ENCODE assay signal across 18 cellular contexts in the genomic region with DNA sequence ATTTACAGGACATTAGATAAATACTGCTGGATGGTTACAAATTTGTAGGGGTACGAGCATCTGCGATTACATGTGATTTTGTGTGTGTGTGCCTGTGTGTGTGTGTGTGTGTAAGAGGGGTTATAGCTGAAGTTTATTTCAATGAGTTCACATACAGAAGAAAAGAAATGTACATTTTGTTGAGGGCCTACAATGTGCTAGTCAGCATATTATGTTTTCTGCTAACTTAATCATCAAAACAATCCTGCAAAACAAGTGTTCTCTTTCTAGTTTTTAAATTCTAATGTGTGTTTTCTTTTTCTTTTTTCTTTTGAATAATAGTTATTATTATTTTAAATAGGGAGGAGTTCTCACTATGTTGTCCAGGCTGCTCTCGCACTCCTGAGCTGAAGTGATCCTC.
DNase-seq lines count a peak whose midpoint lies in the region; ATAC-seq, FAIRE-seq and TF ChIP-seq lines count a peak whose summit lies in the region.
"Had no signal": no experiment of that assay in that cellular context is flagged by ENCODE, and none has a peak within 500 bp of the region (broad histone marks: within the 10 kb centered on the region; RNA-seq: fewer than 3 reads in every experiment).

No MANE protein-coding gene starts in this region.

- H3K79me2 ChIP-seq in HepG2 (ENCODE audit: insufficient read depth, low read length) (no peaks in the 10 kb centered on the region), mesendoderm (ENCODE audit: control insufficient read depth, insufficient read depth, low read length) (no peaks in the 10 kb centered on the region)

- TF ChIP-seq CTCF in HepG2 (CRISPR knock-in tag; IDR thresholded peaks at IDR 0.05) (no peak), right lobe of liver (IDR thresholded peaks at IDR 0.05) (no peak), IMR-90 (conservative IDR thresholded peaks at IDR 0.05; ENCODE audit: low read depth, low read length) (no peak)

- H3K56ac ChIP-seq in IMR-90 (ENCODE audit: extremely low read depth, insufficient read depth, low read length) (no peak overlapping the region), mesendoderm (ENCODE audit: low read length) (no peak overlapping the region)

- H4K20me1 ChIP-seq in HepG2 (ENCODE audit: insufficient read depth, low read length) = no peaks in the 10 kb centered on the region
- H4K20me1 ChIP-seq in IMR-90 (ENCODE audit: insufficient read depth, low read length) = no peaks in the 10 kb centered on the region

- ATAC-seq in HepG2 (no peak), right lobe of liver (no peak), IMR-90 (ENCODE audit: low read depth) (no peak)

- in situ Hi-C loops in HepG2 (cut with HindIII; ENCODE audit: extremely low pct_ligation_motif_present, low pct_unique_long_range_greater_than_20kb) (no loop called here), IMR-90 (cut with MboI; ENCODE audit: low sequenced_read_pairs) (no loop called here)

- no peak overlapping the region for H2BK15ac ChIP-seq in IMR-90 (ENCODE audit: low read depth, low read length)
- no peak overlapping the region for H2BK15ac ChIP-seq in mesendoderm (replicated peaks; ENCODE audit: low read depth)

- no peaks in the 10 kb centered on the region for H3K9me1 ChIP-seq in IMR-90 (ENCODE audit: insufficient read depth, low read length)

- no TSS peak for BruUV-seq in HepG2 (replicated peaks; lab: Mats Ljungman, UMichigan)
- BruUV-seq in IMR-90 (replicated peaks; lab: Mats Ljungman, UMichigan) = no TSS peak

- 80% methylated on average over 3 of the region's 3 CpGs for WGBS in HepG2 (ENCODE audit: low lambda C conversion rate)
- 93% methylated on average over 3 of the region's 3 CpGs for WGBS in right lobe of liver (ENCODE audit: insufficient coverage, low coverage, low lambda C conversion rate, missing lambda C conversion rate)
- 80% methylated on average over 2 of the region's 3 CpGs; no CpG with 5 or more reads in 1 of the 2 experiments for WGBS in IMR-90 (ENCODE audit: extremely low coverage in 2 of 2, insufficient read length in 1 of 2), 2 experiments
- no CpG with 5 or more reads among the region's 3 CpGs for WGBS in mesendoderm (ENCODE audit: extremely low coverage, insufficient coverage, low lambda C conversion rate)

- H3K4me2 ChIP-seq in HepG2 (ENCODE audit: low read depth, low read length) (no peak overlapping the region), IMR-90 (ENCODE audit: low read depth, low read length) (no peak overlapping the region), mesendoderm (ENCODE audit: low read length) (no peak overlapping the region)

- no peak for TF ChIP-seq POLR2A in HepG2 (IDR thresholded peaks at IDR 0.05; ENCODE audit: insufficient read depth in 1 of 2, low read depth in 2 of 2, low read length in 2 of 2)
- TF ChIP-seq POLR2A in right lobe of liver (IDR thresholded peaks at IDR 0.05) = no peak
- TF ChIP-seq POLR2A in IMR-90 (IDR thresholded peaks at IDR 0.05; ENCODE audit: low read depth, low read length) = no peak

- H3K4ac ChIP-seq in IMR-90 (ENCODE audit: low read depth, low read length) (no peak overlapping the region), mesendoderm (ENCODE audit: low read depth, low read length) (no peak overlapping the region)

- no peak overlapping the region for H3K4me3 Mint-ChIP-seq in activated CD4-positive, alpha-beta memory T cell treated with anti-CD3 and anti-CD28 coated beads for 36 hours
- H3K4me3 Mint-ChIP-seq: CD4-positive, alpha-beta memory T cell had no signal

- H2AK5ac ChIP-seq in IMR-90 (ENCODE audit: low read depth, low read length) (no peak overlapping the region), mesendoderm (ENCODE audit: low read length) (no peak overlapping the region)

- TF ChIP-seq EP300 in HepG2 (IDR thresholded peaks at IDR 0.05; ENCODE audit: low read depth in 2 of 2, low read length in 2 of 2) = no peak
- no peak for TF ChIP-seq EP300 in HepG2 (CRISPR knock-in tag; IDR thresholded peaks at IDR 0.05; ENCODE audit: borderline replicate concordance)

- no peak overlapping the region for H2AK9ac ChIP-seq in IMR-90 (replicated peaks; ENCODE audit: low read depth, low read length, poor library complexity)

- no peak overlapping the region for H4K91ac ChIP-seq in IMR-90 (ENCODE audit: insufficient read depth, low read depth, low read length)

- no peaks in the 10 kb centered on the region for H3K9me3 Mint-ChIP-seq in activated CD4-positive, alpha-beta memory T cell treated with anti-CD3 and anti-CD28 coated beads for 36 hours
- H3K9me3 Mint-ChIP-seq: CD4-positive, alpha-beta memory T cell had no signal

- intact Hi-C loops in HepG2 (cut with micrococcal nuclease; ENCODE audit: unreplicated experiment) (no loop called here), right lobe of liver (cut with DNase I) (no loop called here), IMR-90 (cut with micrococcal nuclease) (no loop called here)
- intact Hi-C loops in activated CD4-positive, alpha-beta memory T cell treated with anti-CD3 and anti-CD28 coated beads for 36 hours (cut with micrococcal nuclease) = no loop called here

- no peak overlapping the region for H3K14ac ChIP-seq in IMR-90 (replicated peaks; ENCODE audit: low read depth, low read length)

- no peaks in the 10 kb centered on the region for H3K27me3 Mint-ChIP-seq in activated CD4-positive, alpha-beta memory T cell treated with anti-CD3 and anti-CD28 coated beads for 36 hours
- H3K27me3 Mint-ChIP-seq: CD4-positive, alpha-beta memory T cell had no signal

- H3K4me1 Mint-ChIP-seq in activated CD4-positive, alpha-beta memory T cell treated with anti-CD3 and anti-CD28 coated beads for 36 hours (ENCODE audit: low read depth) = no peaks in the 10 kb centered on the region
- H3K4me1 Mint-ChIP-seq: CD4-positive, alpha-beta memory T cell had no signal

- H3K27ac ChIP-seq in HepG2 (ENCODE audit: extremely low read length, insufficient read depth, low read length) (no peak overlapping the region), right lobe of liver (no peak overlapping the region), IMR-90 (ENCODE audit: insufficient read depth, low read length) (no peak overlapping the region), mesendoderm (ENCODE audit: low read depth, low read length) (no peak overlapping the region)
- H3K27ac ChIP-seq: GM23248 had no signal

- H3K4me3 ChIP-seq in HepG2 (replicated peaks in 1 of 3; ENCODE audit: insufficient read depth in 1 of 3, low read depth in 2 of 3, low read length in 3 of 3) = no peak overlapping the region
- no peak overlapping the region for H3K4me3 ChIP-seq in right lobe of liver
- H3K4me3 ChIP-seq in IMR-90 (ENCODE audit: insufficient read depth, low read depth, low read length) = no peak overlapping the region
- no peak overlapping the region for H3K4me3 ChIP-seq in mesendoderm (ENCODE audit: low read length)
- H3K4me3 ChIP-seq: GM23248 had no signal

- CTCF ChIA-PET in HepG2 (lab: Yijun Ruan, JAX; ENCODE audit: low intra/inter-chr PET ratio, low total read pairs) = no interaction called here
- CTCF ChIA-PET in IMR-90 (lab: Yijun Ruan, JAX) = no interaction called here
- CTCF ChIA-PET in activated CD4-positive, alpha-beta memory T cell treated with anti-CD3 and anti-CD28 coated beads for 36 hours (lab: Charles Lee) = no interaction called here

- H3K9ac ChIP-seq in HepG2 (ENCODE audit: insufficient read depth, low read depth, low read length) (no peak overlapping the region), IMR-90 (ENCODE audit: low read depth, low read length) (no peak overlapping the region), mesendoderm (ENCODE audit: low read length) (no peak overlapping the region)
- H3K9ac ChIP-seq: GM23248 had no signal

- POLR2A ChIA-PET in HepG2 (lab: Yijun Ruan, JAX) (no interaction called here), IMR-90 (lab: Charles Lee; ENCODE audit: unreplicated experiment) (no interaction called here)
- POLR2A ChIA-PET in activated CD4-positive, alpha-beta memory T cell treated with anti-CD3 and anti-CD28 coated beads for 36 hours (lab: Charles Lee) = no interaction called here

- dilution Hi-C loops in IMR-90 (cut with HindIII; ENCODE audit: low sequenced_read_pairs, unreplicated experiment) = no loop called here

- H2AFZ ChIP-seq in HepG2 (ENCODE audit: low read length) (no peak overlapping the region), IMR-90 (replicated peaks; ENCODE audit: low read length, poor library complexity) (no peak overlapping the region)
- H2AFZ ChIP-seq: GM23248 had no signal

- FAIRE-seq in HepG2 (lab: Jason Lieb, UNC) (no peak), GM19239 (lab: Jason Lieb, UNC) (no peak)
- FAIRE-seq: G401.6, GM12892, H54 had no signal

- H4K8ac ChIP-seq in IMR-90 (ENCODE audit: low read depth in 2 of 2, low read length in 2 of 2) = no peak overlapping the region
- peak overlapping the region; percentile 13 for H4K8ac ChIP-seq in mesendoderm (ENCODE audit: low read depth, low read length)

- H3K9me3 ChIP-seq in HepG2 (ENCODE audit: low read length) = no peaks in the 10 kb centered on the region
- no peaks in the 10 kb centered on the region for H3K9me3 ChIP-seq in right lobe of liver
- H3K9me3 ChIP-seq in IMR-90 (ENCODE audit: control insufficient read depth, insufficient read depth, low read length) = no peaks in the 10 kb centered on the region
- H3K9me3 ChIP-seq: Caco-2 had no signal

- no peak overlapping the region for H3K18ac ChIP-seq in IMR-90 (ENCODE audit: low read depth, low read length)
- H3K18ac ChIP-seq in mesendoderm (ENCODE audit: low read length) = no peak overlapping the region

- TF ChIP-seq RAD21 in HepG2 (CRISPR knock-in tag; IDR thresholded peaks at IDR 0.05) = no peak
- no peak for TF ChIP-seq RAD21 in IMR-90 (IDR thresholded peaks at IDR 0.05; ENCODE audit: low read length)

- no peak overlapping the region for H3K27ac Mint-ChIP-seq in activated CD4-positive, alpha-beta memory T cell treated with anti-CD3 and anti-CD28 coated beads for 36 hours
- H3K27ac Mint-ChIP-seq: CD4-positive, alpha-beta memory T cell had no signal

- H2BK5ac ChIP-seq in IMR-90 (ENCODE audit: low read depth, low read length, poor library complexity, severe bottlenecking) (no peak overlapping the region), mesendoderm (ENCODE audit: low read length) (no peak overlapping the region)

- H3K23ac ChIP-seq in IMR-90 (ENCODE audit: low read depth, low read length) = no peak overlapping the region
- H3K23ac ChIP-seq in mesendoderm (ENCODE audit: low read length) = no peak overlapping the region

- no peak overlapping the region for H2BK20ac ChIP-seq in IMR-90 (ENCODE audit: low read depth, low read length)

- H4K5ac ChIP-seq in IMR-90 (ENCODE audit: low read depth, low read length) (no peak overlapping the region), mesendoderm (ENCODE audit: low read length) (no peak overlapping the region)

- H3K36me3 Mint-ChIP-seq in activated CD4-positive, alpha-beta memory T cell treated with anti-CD3 and anti-CD28 coated beads for 36 hours = peaks cover 5% of the 10 kb centered on the region

- peaks cover 31% of the 10 kb centered on the region for H3K4me1 ChIP-seq in HepG2 (ENCODE audit: insufficient read depth, low read length)
- peaks cover 0 to 33% (median 7%) of the 10 kb centered on the region in 4 donors for H3K4me1 ChIP-seq in right lobe of liver
- peaks cover 4% of the 10 kb centered on the region for H3K4me1 ChIP-seq in IMR-90 (ENCODE audit: control insufficient read depth, insufficient read depth, low read length)
- H3K4me1 ChIP-seq in mesendoderm (ENCODE audit: control insufficient read depth, low read depth, low read length) = peaks cover 4% of the 10 kb centered on the region

- H3K27me3 ChIP-seq in HepG2 (ENCODE audit: control insufficient read depth in 1 of 2, insufficient read depth in 2 of 2, low read length in 2 of 2) (no peaks in the 10 kb centered on the region), right lobe of liver (no peaks in the 10 kb centered on the region), IMR-90 (ENCODE audit: control insufficient read depth, insufficient read depth, low read length) (no peaks in the 10 kb centered on the region), mesendoderm (ENCODE audit: insufficient read depth, low read length, poor library complexity) (no peaks in the 10 kb centered on the region)

- no peaks in the 10 kb centered on the region for H3K79me1 ChIP-seq in IMR-90 (ENCODE audit: low read depth in 1 of 2, low read length in 2 of 2)
- no peaks in the 10 kb centered on the region for H3K79me1 ChIP-seq in mesendoderm (ENCODE audit: low read length)

- H2BK120ac ChIP-seq in IMR-90 (ENCODE audit: low read depth, low read length) = no peak overlapping the region
- peak overlapping the region; percentile 28 for H2BK120ac ChIP-seq in mesendoderm (ENCODE audit: low read depth, low read length)

- H3K36me3 ChIP-seq in HepG2 (replicated peaks in 1 of 2; ENCODE audit: control insufficient read depth in 1 of 2, insufficient read depth in 2 of 2, low read length in 2 of 2) (no peaks in the 10 kb centered on the region), right lobe of liver (no peaks in the 10 kb centered on the region), IMR-90 (ENCODE audit: control insufficient read depth, insufficient read depth, low read length) (no peaks in the 10 kb centered on the region), mesendoderm (ENCODE audit: control insufficient read depth, insufficient read depth, low read length) (no peaks in the 10 kb centered on the region)

- no peak for DNase-seq in HepG2 (ENCODE audit: low spot score)
- no peak for DNase-seq in right lobe of liver
- no peak for DNase-seq in IMR-90
- no peak for DNase-seq in mesendoderm
- DNase-seq in inferior parietal cortex (ENCODE audit: extremely low spot score) = no peak
- no peak for DNase-seq in activated CD4-positive, alpha-beta memory T cell treated with anti-CD3 and anti-CD28 coated beads for 36 hours
- DNase-seq in GM19239 (ENCODE audit: insufficient read length, low spot score) = no peak
- DNase-seq: 8988T; C1 segment of cervical spinal cord; Caco-2; CD4-positive, alpha-beta memory T cell; DMS153; DND-41; GM23248; HCEC 1CT had no signal
